2 cellular contexts compared by ENCODE assay signal in genomic region chr3:76842232-76842631, GRCh38.
A peak's percentile ranks its signal among the peaks of the same experiment; 100 is the strongest.
TF ChIP-seq lines count a peak whose summit lies in the region.

No MANE protein-coding gene starts in this region.

TF ChIP-seq in liver, 16 proteins besides CTCF, POLR2A, EP300 and RAD21:
- TF ChIP-seq, protein P1, sequence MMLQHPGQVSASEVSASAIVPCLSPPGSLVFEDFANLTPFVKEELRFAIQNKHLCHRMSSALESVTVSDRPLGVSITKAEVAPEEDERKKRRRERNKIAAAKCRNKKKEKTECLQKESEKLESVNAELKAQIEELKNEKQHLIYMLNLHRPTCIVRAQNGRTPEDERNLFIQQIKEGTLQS (IDR thresholded peaks at IDR 0.05) = no peak
- TF ChIP-seq, protein P2, sequence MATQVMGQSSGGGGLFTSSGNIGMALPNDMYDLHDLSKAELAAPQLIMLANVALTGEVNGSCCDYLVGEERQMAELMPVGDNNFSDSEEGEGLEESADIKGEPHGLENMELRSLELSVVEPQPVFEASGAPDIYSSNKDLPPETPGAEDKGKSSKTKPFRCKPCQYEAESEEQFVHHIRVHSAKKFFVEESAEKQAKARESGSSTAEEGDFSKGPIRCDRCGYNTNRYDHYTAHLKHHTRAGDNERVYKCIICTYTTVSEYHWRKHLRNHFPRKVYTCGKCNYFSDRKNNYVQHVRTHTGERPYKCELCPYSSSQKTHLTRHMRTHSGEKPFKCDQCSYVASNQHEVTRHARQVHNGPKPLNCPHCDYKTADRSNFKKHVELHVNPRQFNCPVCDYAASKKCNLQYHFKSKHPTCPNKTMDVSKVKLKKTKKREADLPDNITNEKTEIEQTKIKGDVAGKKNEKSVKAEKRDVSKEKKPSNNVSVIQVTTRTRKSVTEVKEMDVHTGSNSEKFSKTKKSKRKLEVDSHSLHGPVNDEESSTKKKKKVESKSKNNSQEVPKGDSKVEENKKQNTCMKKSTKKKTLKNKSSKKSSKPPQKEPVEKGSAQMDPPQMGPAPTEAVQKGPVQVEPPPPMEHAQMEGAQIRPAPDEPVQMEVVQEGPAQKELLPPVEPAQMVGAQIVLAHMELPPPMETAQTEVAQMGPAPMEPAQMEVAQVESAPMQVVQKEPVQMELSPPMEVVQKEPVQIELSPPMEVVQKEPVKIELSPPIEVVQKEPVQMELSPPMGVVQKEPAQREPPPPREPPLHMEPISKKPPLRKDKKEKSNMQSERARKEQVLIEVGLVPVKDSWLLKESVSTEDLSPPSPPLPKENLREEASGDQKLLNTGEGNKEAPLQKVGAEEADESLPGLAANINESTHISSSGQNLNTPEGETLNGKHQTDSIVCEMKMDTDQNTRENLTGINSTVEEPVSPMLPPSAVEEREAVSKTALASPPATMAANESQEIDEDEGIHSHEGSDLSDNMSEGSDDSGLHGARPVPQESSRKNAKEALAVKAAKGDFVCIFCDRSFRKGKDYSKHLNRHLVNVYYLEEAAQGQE (IDR thresholded peaks at IDR 0.05) = peak; percentile 49

TF ChIP-seq in IMR-90, 13 proteins besides CTCF, POLR2A, EP300 and RAD21:
- TF ChIP-seq RCOR1 (IDR thresholded peaks at IDR 0.05; ENCODE audit: insufficient replicate concordance, low read length) = no peak
- TF ChIP-seq ELK1 (IDR thresholded peaks at IDR 0.05; ENCODE audit: borderline replicate concordance, low read depth, low read length) = no peak
- TF ChIP-seq CHD1 (IDR thresholded peaks at IDR 0.05; ENCODE audit: low read depth, low read length) = no peak
- no peak for TF ChIP-seq MAFK (IDR thresholded peaks at IDR 0.05; ENCODE audit: low read depth, low read length)
- TF ChIP-seq CEBPB (IDR thresholded peaks at IDR 0.05; ENCODE audit: low read depth, low read length) = no peak
- TF ChIP-seq, protein P3, sequence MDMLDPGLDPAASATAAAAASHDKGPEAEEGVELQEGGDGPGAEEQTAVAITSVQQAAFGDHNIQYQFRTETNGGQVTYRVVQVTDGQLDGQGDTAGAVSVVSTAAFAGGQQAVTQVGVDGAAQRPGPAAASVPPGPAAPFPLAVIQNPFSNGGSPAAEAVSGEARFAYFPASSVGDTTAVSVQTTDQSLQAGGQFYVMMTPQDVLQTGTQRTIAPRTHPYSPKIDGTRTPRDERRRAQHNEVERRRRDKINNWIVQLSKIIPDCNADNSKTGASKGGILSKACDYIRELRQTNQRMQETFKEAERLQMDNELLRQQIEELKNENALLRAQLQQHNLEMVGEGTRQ (IDR thresholded peaks at IDR 0.05; ENCODE audit: low read depth, low read length) = no peak
- no peak for TF ChIP-seq MXI1 (IDR thresholded peaks at IDR 0.05; ENCODE audit: borderline replicate concordance, low read depth, low read length)
- TF ChIP-seq SMC3 (IDR thresholded peaks at IDR 0.05; ENCODE audit: low read depth, low read length) = no peak
- TF ChIP-seq NFE2L2 (IDR thresholded peaks at IDR 0.05; ENCODE audit: low read depth, low read length) = no peak
- TF ChIP-seq RFX5 (IDR thresholded peaks at IDR 0.05; ENCODE audit: low read depth, low read length) = no peak
- TF ChIP-seq BHLHE40 (IDR thresholded peaks at IDR 0.05; ENCODE audit: low read depth, low read length) = no peak
- TF ChIP-seq MAZ (IDR thresholded peaks at IDR 0.05; ENCODE audit: borderline replicate concordance, low read depth, low read length) = no peak
- no peak for TF ChIP-seq FOS (IDR thresholded peaks at IDR 0.05; ENCODE audit: low read depth, low read length)
